Comparison of ENCODE assay signal across 14 cellular contexts in genomic region chr19:31534786-31535185, GRCh38.
DNase-seq lines count a peak whose midpoint lies in the region; ATAC-seq and TF ChIP-seq lines count a peak whose summit lies in the region.
"Had no signal": no experiment of that assay in that cellular context is flagged by ENCODE, and none has a peak within 500 bp of the region (broad histone marks: within the 10 kb centered on the region; RNA-seq: fewer than 3 reads in every experiment).

No MANE protein-coding gene starts in this region.

- H3K27me3 ChIP-seq in GM23338 (ENCODE audit: insufficient read depth) = no peaks in the 10 kb centered on the region
- H3K27me3 ChIP-seq in mesendoderm (ENCODE audit: insufficient read depth, low read length, poor library complexity) = no peaks in the 10 kb centered on the region
- H3K27me3 ChIP-seq in trophoblast cell (ENCODE audit: insufficient read depth, low read length) = no peaks in the 10 kb centered on the region

- H3K27ac ChIP-seq in GM23338 (ENCODE audit: low read depth) (no peak overlapping the region), mesendoderm (ENCODE audit: low read depth, low read length) (no peak overlapping the region), trophoblast cell (ENCODE audit: low read depth, low read length) (no peak overlapping the region)
- H3K27ac ChIP-seq: A549 had no signal

- H3K4me2 ChIP-seq in GM23338 (no peak overlapping the region), mesendoderm (ENCODE audit: low read length) (no peak overlapping the region), trophoblast cell (ENCODE audit: low read length) (no peak overlapping the region)
- H3K4me2 ChIP-seq: A549 had no signal

- H3F3A ChIP-seq in GM23338 (replicated peaks; ENCODE audit: low read depth) = no peaks in the 10 kb centered on the region

- ATAC-seq in GM23338 = no peak
- ATAC-seq: A549 had no signal

- H3K4me1 ChIP-seq in GM23338 (ENCODE audit: insufficient read depth) = no peaks in the 10 kb centered on the region; the same call in 1 of the 2 replicates
- no peaks in the 10 kb centered on the region for H3K4me1 ChIP-seq in mesendoderm (ENCODE audit: control insufficient read depth, low read depth, low read length)
- no peaks in the 10 kb centered on the region for H3K4me1 ChIP-seq in trophoblast cell (ENCODE audit: control insufficient read depth in 1 of 2, insufficient read depth in 2 of 2, low read length in 2 of 2)
- H3K4me1 ChIP-seq: A549 had no signal

- no CpG with 5 or more reads among the region's 9 CpGs for WGBS in mesendoderm (ENCODE audit: extremely low coverage, insufficient coverage, low lambda C conversion rate)
- no CpG with 5 or more reads among the region's 9 CpGs for WGBS in trophoblast cell (ENCODE audit: extremely low coverage, insufficient coverage, insufficient read length)

- H2BK120ac ChIP-seq in mesendoderm (ENCODE audit: low read depth, low read length) = no peak overlapping the region
- H2BK120ac ChIP-seq in trophoblast cell (ENCODE audit: insufficient read depth, low read length, poor library complexity) = no peak overlapping the region

- no peaks in the 10 kb centered on the region for H3K79me1 ChIP-seq in mesendoderm (ENCODE audit: low read length)
- no peaks in the 10 kb centered on the region for H3K79me1 ChIP-seq in trophoblast cell (ENCODE audit: low read length)

- H3K18ac ChIP-seq in mesendoderm (ENCODE audit: low read length) = no peak overlapping the region
- no peak overlapping the region for H3K18ac ChIP-seq in trophoblast cell (ENCODE audit: low read length)

- no peak overlapping the region for H4K91ac ChIP-seq in trophoblast cell (ENCODE audit: low read depth, low read length)

- no peak for TF ChIP-seq CTCF in GM23338 (conservative IDR thresholded peaks at IDR 0.05; ENCODE audit: low read depth in 2 of 2)
- no peak for TF ChIP-seq CTCF in type B pancreatic cell (conservative IDR thresholded peaks at IDR 0.05)

- no peak overlapping the region for H3K9ac ChIP-seq in mesendoderm (ENCODE audit: low read length)
- no peak overlapping the region for H3K9ac ChIP-seq in trophoblast cell (ENCODE audit: low read length)

- H3K14ac ChIP-seq in trophoblast cell (ENCODE audit: low read length) = no peak overlapping the region

- peaks cover 2% of the 10 kb centered on the region for H3K9me3 ChIP-seq in trophoblast cell (ENCODE audit: insufficient read depth, low read depth, low read length)

- no peak overlapping the region for H2BK15ac ChIP-seq in mesendoderm (replicated peaks; ENCODE audit: low read depth)

- no peak overlapping the region for H4K12ac ChIP-seq in trophoblast cell (ENCODE audit: low read depth, low read length)

- H3K9me2 ChIP-seq in GM23338 (ENCODE audit: insufficient read depth) = no peaks in the 10 kb centered on the region

- H2AFZ ChIP-seq in GM23338 (peak overlapping the region; percentile 52), trophoblast cell (ENCODE audit: insufficient read depth, low read length, poor library complexity) (no peak overlapping the region)

- peaks cover 2% of the 10 kb centered on the region for H3K27me3 Mint-ChIP-seq in GM23338 (ENCODE audit: insufficient read depth, low read depth, poor library complexity)
- peaks cover 19% of the 10 kb centered on the region for H3K27me3 Mint-ChIP-seq in type B pancreatic cell

- no peak overlapping the region for H4K5ac ChIP-seq in mesendoderm (ENCODE audit: low read length)

- H2AK5ac ChIP-seq in mesendoderm (ENCODE audit: low read length) (no peak overlapping the region), trophoblast cell (ENCODE audit: low read length) (no peak overlapping the region)

- DNase-seq in GM23338 (ENCODE audit: low spot score) (no peak), ecto neural progenitor cell (ENCODE audit: low spot score) (peak; percentile 23), mesendoderm (no peak), type B pancreatic cell (ENCODE audit: extremely low spot score, unreplicated experiment) (peak; percentile 40), GDM1 (lab: John Stamatoyannopoulos, UW) (no peak), trophoblast cell (no peak)
- no peak for DNase-seq in activated CD4-positive, alpha-beta T cell treated with anti-CD3 and anti-CD28 coated beads for 1 hour
- DNase-seq: CD8-positive, alpha-beta memory T cell; DMS 273 treated with DMSO at 0.1 percent for 48 hours; GOT3; H9; IMR-90 had no signal

- no peaks in the 10 kb centered on the region for H3K36me3 ChIP-seq in GM23338 (ENCODE audit: insufficient read depth)
- H3K36me3 ChIP-seq in mesendoderm (ENCODE audit: control insufficient read depth, insufficient read depth, low read length) = no peaks in the 10 kb centered on the region
- no peaks in the 10 kb centered on the region for H3K36me3 ChIP-seq in trophoblast cell (ENCODE audit: control insufficient read depth in 1 of 2, insufficient read depth in 2 of 2, low read length in 2 of 2)

- H3K36me3 Mint-ChIP-seq in GM23338 (ENCODE audit: low read depth) (peaks cover 9% of the 10 kb centered on the region), type B pancreatic cell (peaks cover 4% of the 10 kb centered on the region)
- H3K36me3 Mint-ChIP-seq: CD14-positive monocyte; CD8-positive, alpha-beta memory T cell had no signal

- H3K4me1 Mint-ChIP-seq in GM23338 (peaks cover 9% of the 10 kb centered on the region; the same call in 2 of the 3 replicates), type B pancreatic cell (ENCODE audit: unreplicated experiment) (peaks cover 16% of the 10 kb centered on the region)
- H3K4me1 Mint-ChIP-seq: CD14-positive monocyte; CD8-positive, alpha-beta memory T cell had no signal

- H3K4me3 Mint-ChIP-seq in GM23338 (no peak overlapping the region), type B pancreatic cell (no peak overlapping the region)
- H3K4me3 Mint-ChIP-seq: CD14-positive monocyte; CD8-positive, alpha-beta memory T cell; H9 had no signal

- H2BK5ac ChIP-seq in mesendoderm (ENCODE audit: low read length) = no peak overlapping the region
- no peak overlapping the region for H2BK5ac ChIP-seq in trophoblast cell (ENCODE audit: low read depth, low read length, poor library complexity)

- no peaks in the 10 kb centered on the region for H3K79me2 ChIP-seq in GM23338 (replicated peaks; ENCODE audit: insufficient read depth)
- H3K79me2 ChIP-seq in mesendoderm (ENCODE audit: control insufficient read depth, insufficient read depth, low read length) = no peaks in the 10 kb centered on the region
- H3K79me2 ChIP-seq in trophoblast cell (ENCODE audit: control insufficient read depth, insufficient read depth, low read length, poor library complexity) = no peaks in the 10 kb centered on the region

- H4K20me1 ChIP-seq in GM23338 (replicated peaks; ENCODE audit: insufficient read depth) = no peaks in the 10 kb centered on the region

- H2BK12ac ChIP-seq in trophoblast cell (ENCODE audit: low read length) = no peak overlapping the region

- H3K9me3 Mint-ChIP-seq in GM23338 (peaks cover 19% of the 10 kb centered on the region), type B pancreatic cell (peaks cover 11% of the 10 kb centered on the region)

- H3K4me3 ChIP-seq in GM23338 (no peak overlapping the region), mesendoderm (ENCODE audit: low read length) (no peak overlapping the region), trophoblast cell (ENCODE audit: low read depth, low read length) (no peak overlapping the region)
- H3K4me3 ChIP-seq: A549 had no signal

- no peak overlapping the region for H3K4ac ChIP-seq in mesendoderm (ENCODE audit: low read depth, low read length)
- H3K4ac ChIP-seq in trophoblast cell (ENCODE audit: low read depth, low read length) = no peak overlapping the region

- H3K27ac Mint-ChIP-seq in GM23338 (no peak overlapping the region), type B pancreatic cell (peak overlapping the region; percentile 43)
- H3K27ac Mint-ChIP-seq: CD14-positive monocyte had no signal

- no peak overlapping the region for H3K56ac ChIP-seq in mesendoderm (ENCODE audit: low read length)

- H3K23ac ChIP-seq in mesendoderm (ENCODE audit: low read length) (peak overlapping the region; percentile 45), trophoblast cell (ENCODE audit: low read length) (no peak overlapping the region)

- H4K8ac ChIP-seq in mesendoderm (ENCODE audit: low read depth, low read length) = no peak overlapping the region
- no peak overlapping the region for H4K8ac ChIP-seq in trophoblast cell (ENCODE audit: low read depth, low read length)

TF ChIP-seq in GM23338, 12 proteins besides CTCF, POLR2A, EP300 and RAD21 (continues in another document):
- no peak for TF ChIP-seq EZH2 (IDR thresholded peaks at IDR 0.05; ENCODE audit: low read depth, unreplicated experiment)
- no peak for TF ChIP-seq ZNF114 (CRISPR knock-in tag; IDR thresholded peaks at IDR 0.05)
- TF ChIP-seq JUNB (IDR thresholded peaks at IDR 0.05; ENCODE audit: unreplicated experiment) = no peak
- TF ChIP-seq ZNF331 (CRISPR knock-in tag; IDR thresholded peaks at IDR 0.05; ENCODE audit: low read depth) = no peak
- TF ChIP-seq REST (IDR thresholded peaks at IDR 0.05; ENCODE audit: unreplicated experiment) = no peak
- TF ChIP-seq CREB1 (CRISPR knock-in tag; IDR thresholded peaks at IDR 0.05; ENCODE audit: low read depth) = no peak
- TF ChIP-seq NANOG (IDR thresholded peaks at IDR 0.05; ENCODE audit: borderline replicate concordance) = no peak

Comparison
In these comparisons a context has a peak if more than half of its experiments do, and no peak if none do; other contexts are left out.
1. DNase-seq: peak in ecto neural progenitor cell (single experiment) and type B pancreatic cell (single experiment); none in GM23338 (single experiment), mesendoderm (single experiment), activated CD4-positive, alpha-beta T cell treated with anti-CD3 and anti-CD28 coated beads for 1 hour (single experiment), GDM1 (single experiment) and trophoblast cell (0 of 2).